1 cellular context compared by ENCODE assay signal in the genomic region with DNA sequence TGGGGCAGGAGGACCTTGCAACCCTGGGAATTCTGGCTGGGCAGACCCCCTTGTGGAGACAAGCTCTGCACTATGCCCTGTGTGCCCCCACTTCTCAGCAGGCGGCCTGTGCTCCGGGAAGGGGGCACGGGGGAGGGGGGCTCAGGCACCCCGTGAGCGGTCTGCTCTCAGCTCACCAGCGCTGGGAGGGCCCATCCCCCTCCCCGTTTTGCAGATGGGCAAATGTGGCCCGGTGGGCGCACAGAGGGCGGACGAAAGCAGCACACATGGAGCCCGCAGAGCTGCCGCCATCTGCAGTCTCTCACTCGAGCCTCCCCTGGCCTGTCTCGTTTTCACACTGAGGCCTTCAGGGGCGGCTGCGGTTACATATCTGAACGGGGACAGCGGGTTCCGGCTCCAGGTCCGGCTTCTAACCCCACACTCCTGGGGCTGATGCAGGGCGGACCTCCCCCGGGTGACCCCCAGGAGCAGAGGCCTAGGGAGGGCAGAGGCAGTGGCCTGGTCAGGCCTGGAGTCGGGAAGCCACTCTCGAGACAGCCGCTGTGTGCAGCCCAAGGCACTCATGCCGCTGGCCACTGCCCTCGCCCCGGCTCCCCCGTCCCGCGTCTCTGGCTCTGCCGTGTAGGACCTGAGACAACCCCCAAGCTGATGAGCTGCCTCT.
TF ChIP-seq lines count a peak whose summit lies in the region.

No MANE protein-coding gene starts in this region.

TF ChIP-seq in K562, 482 proteins besides CTCF, POLR2A, EP300 and RAD21 (continued from another document):
- no peak for TF ChIP-seq NFE2L1 (tag; IDR thresholded peaks at IDR 0.05; ENCODE audit: borderline replicate concordance, low read depth)
- no peak for TF ChIP-seq FOXK2 (conservative IDR thresholded peaks at IDR 0.05 in 1 of 2, IDR thresholded peaks at IDR 0.05 in 1 of 2; ENCODE audit: low read depth in 2 of 2)
- no peak for TF ChIP-seq MAFK (IDR thresholded peaks at IDR 0.05; ENCODE audit: low read length)
- TF ChIP-seq, protein P1, sequence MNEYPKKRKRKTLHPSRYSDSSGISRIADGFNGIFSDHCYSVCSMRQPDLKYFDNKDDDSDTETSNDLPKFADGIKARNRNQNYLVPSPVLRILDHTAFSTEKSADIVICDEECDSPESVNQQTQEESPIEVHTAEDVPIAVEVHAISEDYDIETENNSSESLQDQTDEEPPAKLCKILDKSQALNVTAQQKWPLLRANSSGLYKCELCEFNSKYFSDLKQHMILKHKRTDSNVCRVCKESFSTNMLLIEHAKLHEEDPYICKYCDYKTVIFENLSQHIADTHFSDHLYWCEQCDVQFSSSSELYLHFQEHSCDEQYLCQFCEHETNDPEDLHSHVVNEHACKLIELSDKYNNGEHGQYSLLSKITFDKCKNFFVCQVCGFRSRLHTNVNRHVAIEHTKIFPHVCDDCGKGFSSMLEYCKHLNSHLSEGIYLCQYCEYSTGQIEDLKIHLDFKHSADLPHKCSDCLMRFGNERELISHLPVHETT (CRISPR knock-in tag; conservative IDR thresholded peaks at IDR 0.05 in 1 of 2, IDR thresholded peaks at IDR 0.05 in 1 of 2): no peak
- no peak for TF ChIP-seq BACH1 (tag; IDR thresholded peaks at IDR 0.05)
- TF ChIP-seq HMG20B (CRISPR knock-in tag; IDR thresholded peaks at IDR 0.05): no peak
- TF ChIP-seq BCOR (IDR thresholded peaks at IDR 0.05): no peak
- no peak for TF ChIP-seq ZNF133 (CRISPR knock-in tag; IDR thresholded peaks at IDR 0.05)
- TF ChIP-seq ZNF561 (CRISPR knock-in tag; conservative IDR thresholded peaks at IDR 0.05): no peak
- TF ChIP-seq, protein P2, sequence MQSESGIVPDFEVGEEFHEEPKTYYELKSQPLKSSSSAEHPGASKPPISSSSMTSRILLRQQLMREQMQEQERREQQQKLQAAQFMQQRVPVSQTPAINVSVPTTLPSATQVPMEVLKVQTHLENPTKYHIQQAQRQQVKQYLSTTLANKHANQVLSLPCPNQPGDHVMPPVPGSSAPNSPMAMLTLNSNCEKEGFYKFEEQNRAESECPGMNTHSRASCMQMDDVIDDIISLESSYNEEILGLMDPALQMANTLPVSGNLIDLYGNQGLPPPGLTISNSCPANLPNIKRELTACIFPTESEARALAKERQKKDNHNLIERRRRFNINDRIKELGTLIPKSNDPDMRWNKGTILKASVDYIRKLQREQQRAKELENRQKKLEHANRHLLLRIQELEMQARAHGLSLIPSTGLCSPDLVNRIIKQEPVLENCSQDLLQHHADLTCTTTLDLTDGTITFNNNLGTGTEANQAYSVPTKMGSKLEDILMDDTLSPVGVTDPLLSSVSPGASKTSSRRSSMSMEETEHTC (IDR thresholded peaks at IDR 0.05): no peak
- TF ChIP-seq NFRKB (IDR thresholded peaks at IDR 0.05; ENCODE audit: low read depth): no peak
- no peak for TF ChIP-seq SAFB (IDR thresholded peaks at IDR 0.05; ENCODE audit: borderline replicate concordance, low read depth, low read length)
